ENCODE assay signal across 12 cellular contexts in the genomic region with DNA sequence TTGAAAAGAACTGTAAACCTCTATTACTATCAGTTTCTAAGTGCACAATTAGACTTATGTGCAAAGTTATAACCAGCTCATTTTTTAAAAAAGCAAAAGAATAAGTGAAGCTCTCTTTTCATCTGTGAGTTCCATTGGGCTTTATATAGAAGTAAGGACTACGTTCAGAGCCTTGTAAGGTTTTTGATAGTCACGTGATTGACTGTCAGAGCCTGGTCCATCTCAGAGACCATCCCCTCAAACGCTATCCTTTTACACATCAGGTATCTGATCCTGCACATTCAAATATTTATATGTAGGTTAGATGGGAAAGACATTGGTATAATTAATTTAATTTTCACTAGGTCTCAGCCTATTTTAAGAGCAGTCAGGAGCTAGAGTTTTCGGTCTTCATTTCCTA.
DNase-seq lines count a peak whose midpoint lies in the region; ATAC-seq, FAIRE-seq and TF ChIP-seq lines count a peak whose summit lies in the region.
"Had no signal": no experiment of that assay in that cellular context is flagged by ENCODE, and none has a peak within 500 bp of the region (broad histone marks: within the 10 kb centered on the region; RNA-seq: fewer than 3 reads in every experiment).

No MANE protein-coding gene starts in this region.

- DNase-seq in NCI-H2029 treated with DMSO at 0.1 percent for 48 hours (lab: John Stamatoyannopoulos, UW) = peak; percentile 70
- DNase-seq in NCI-H2029 (lab: John Stamatoyannopoulos, UW) = no peak
- no peak for DNase-seq in GM12878 (ENCODE audit: low read depth, low spot score)
- DNase-seq in anterior cingulate cortex (lab: John Stamatoyannopoulos, UW) = no peak
- no peak for DNase-seq in OCI-LY7 (ENCODE audit: low spot score)
- DNase-seq: NCI-H146 had no signal

- H3K4me3 ChIP-seq in OCI-LY3 (ENCODE audit: low read length) (peak overlapping the region; percentile 18; the same call in 1 of the 2 replicates), GM12878 (no peak overlapping the region), mucosa of stomach (ENCODE audit: low read length) (no peak overlapping the region), OCI-LY7 (ENCODE audit: low read depth, low read length, poor library complexity, severe bottlenecking) (no peak overlapping the region)
- H3K4me3 ChIP-seq: cardiac muscle cell had no signal

- H4K20me1 ChIP-seq in OCI-LY3 (ENCODE audit: insufficient read depth, low read length) (no peaks in the 10 kb centered on the region), GM12878 (ENCODE audit: control insufficient read depth, insufficient read depth) (no peaks in the 10 kb centered on the region), OCI-LY7 (ENCODE audit: insufficient read depth, low read length) (no peaks in the 10 kb centered on the region)

- no peak overlapping the region for H3K27ac ChIP-seq in OCI-LY3 (ENCODE audit: low read length)
- no peak overlapping the region for H3K27ac ChIP-seq in GM12878 (ENCODE audit: control insufficient read depth, insufficient read depth)
- H3K27ac ChIP-seq in OCI-LY7 (ENCODE audit: low read depth, low read length, poor library complexity, severe bottlenecking) = no peak overlapping the region
- H3K27ac ChIP-seq: 22Rv1, cardiac muscle cell, KMS-11 had no signal

- H3K36me3 ChIP-seq in OCI-LY3 (replicated peaks; ENCODE audit: low read depth, low read length) (no peaks in the 10 kb centered on the region), GM12878 (ENCODE audit: control insufficient read depth in 2 of 2, insufficient read depth in 2 of 2, low read length in 1 of 2) (no peaks in the 10 kb centered on the region), mucosa of stomach (ENCODE audit: control insufficient read depth, insufficient read depth, low read length) (no peaks in the 10 kb centered on the region), OCI-LY7 (ENCODE audit: insufficient read depth, low read length) (no peaks in the 10 kb centered on the region)
- H3K36me3 ChIP-seq: cardiac muscle cell had no signal

- H3K9me2 ChIP-seq in OCI-LY7 (ENCODE audit: insufficient read depth, low read length) = no peaks in the 10 kb centered on the region

- FAIRE-seq in GM12878 (lab: Jason Lieb, UNC) = no peak

- ATAC-seq in GM12878 (peak; percentile 13), SK-N-SH treated with all-trans-retinoic acid at 6 μM for 48 hours (no peak)

- POLR2A ChIA-PET in GM12878 (lab: Charles Lee) = interaction anchor here (0.6 to 5.0 kb wide), 12 partner anchors 9 to 215 kb away, joined by 3 to 29 read pairs (median 4); no protein-coding TSS in a partner anchor
- POLR2A ChIA-PET in OCI-LY7 (lab: Charles Lee) = interaction anchor here (0.6 to 0.7 kb wide), 2 partner anchors 40 to 47 kb away, joined by 3 read pairs; no protein-coding TSS in a partner anchor

- in situ Hi-C loops in GM12878 (cut with MboI) = no loop called here

- TF ChIP-seq RAD21 in GM12878 (IDR thresholded peaks at IDR 0.05; ENCODE audit: insufficient read depth, low read depth, low read length) = no peak

- H3K9me3 ChIP-seq in OCI-LY3 (ENCODE audit: insufficient read depth, low read length) (no peaks in the 10 kb centered on the region), GM12878 (replicated peaks; ENCODE audit: control insufficient read depth, insufficient read depth, low read length) (no peaks in the 10 kb centered on the region), mucosa of stomach (ENCODE audit: control insufficient read depth, low read length) (no peaks in the 10 kb centered on the region), OCI-LY7 (ENCODE audit: low read length) (no peaks in the 10 kb centered on the region)

- BruUV-seq in GM12878 (replicated peaks; lab: Mats Ljungman, UMichigan) = TSS peak; percentile 28
- BruUV-seq in OCI-LY7 (replicated peaks; lab: Mats Ljungman, UMichigan) = no TSS peak

- SMC1A ChIA-PET in GM12878 (lab: Charles Lee; ENCODE audit: uncharacterized antibody, unreplicated experiment) = interaction anchor here (0.6 to 7.1 kb wide), 47 partner anchors 9 to 811 kb away, joined by 3 to 120 read pairs (median 5); no protein-coding TSS in a partner anchor

- H3K9ac ChIP-seq in OCI-LY3 (ENCODE audit: low read length) = no peak overlapping the region
- no peak overlapping the region for H3K9ac ChIP-seq in GM12878 (ENCODE audit: control insufficient read depth, insufficient read depth, low read length)
- peak overlapping the region; percentile 74 for H3K9ac ChIP-seq in mucosa of stomach (ENCODE audit: low read length)
- H3K9ac ChIP-seq: KMS-11 had no signal

- intact Hi-C loops in GM12878 (cut with micrococcal nuclease; ENCODE audit: unreplicated experiment) = loop anchor here (5.0 to 10.0 kb wide), 4 partner anchors 151 to 442 kb away; no protein-coding TSS in a partner anchor
- intact Hi-C loops in OCI-LY7 (cut with micrococcal nuclease; ENCODE audit: unreplicated experiment) = no loop called here

- TF ChIP-seq CTCF in OCI-LY3 (IDR thresholded peaks at IDR 0.05; ENCODE audit: low read depth, low read length) = no peak
- TF ChIP-seq CTCF in GM12878 (IDR thresholded peaks at IDR 0.05 in 2 of 3, conservative IDR thresholded peaks at IDR 0.05 in 1 of 3; ENCODE audit: control insufficient read depth in 2 of 3, extremely low read depth in 1 of 3, insufficient read depth in 1 of 3, low read depth in 3 of 3, low read length in 3 of 3) = no peak
- no peak for TF ChIP-seq CTCF in OCI-LY7 (conservative IDR thresholded peaks at IDR 0.05; ENCODE audit: low read length)

- H3K27me3 ChIP-seq in OCI-LY3 (ENCODE audit: low read depth, low read length) (no peaks in the 10 kb centered on the region), GM12878 (replicated peaks in 1 of 2; ENCODE audit: control insufficient read depth in 2 of 2, insufficient read depth in 2 of 2, low read length in 1 of 2) (no peaks in the 10 kb centered on the region), mucosa of stomach (ENCODE audit: control insufficient read depth, insufficient read depth, low read length) (no peaks in the 10 kb centered on the region)
- H3K27me3 ChIP-seq: cardiac muscle cell had no signal

- H3K79me2 ChIP-seq in OCI-LY3 (ENCODE audit: low read length) (no peaks in the 10 kb centered on the region), GM12878 (ENCODE audit: control insufficient read depth, insufficient read depth, low read length) (no peaks in the 10 kb centered on the region), OCI-LY7 (ENCODE audit: insufficient read depth, low read depth, low read length) (no peaks in the 10 kb centered on the region)

- WGBS in GM12878 (ENCODE audit: insufficient coverage, insufficient replicate concordance, low lambda C conversion rate, missing lambda C conversion rate) = 23% methylated on average over 4 of the region's 4 CpGs

- TF ChIP-seq POLR2A in GM12878 (IDR thresholded peaks at IDR 0.05; ENCODE audit: low read depth, low read length) = no peak

- no peak for TF ChIP-seq EP300 in GM12878 (IDR thresholded peaks at IDR 0.05; ENCODE audit: borderline replicate concordance in 1 of 2, control insufficient read depth in 1 of 2, low read depth in 2 of 2, low read length in 2 of 2)

- RAD21 ChIA-PET in GM12878 (lab: Charles Lee; ENCODE audit: unreplicated experiment) = interaction anchor here (0.7 to 6.0 kb wide), 38 partner anchors 8 to 440 kb away, joined by 3 to 133 read pairs (median 6); no protein-coding TSS in a partner anchor

- peaks cover 8% of the 10 kb centered on the region for H3K4me1 ChIP-seq in OCI-LY3 (ENCODE audit: low read length)
- H3K4me1 ChIP-seq in GM12878 (ENCODE audit: control insufficient read depth, insufficient read depth, low read length) = no peaks in the 10 kb centered on the region
- peaks cover 11% of the 10 kb centered on the region for H3K4me1 ChIP-seq in mucosa of stomach (ENCODE audit: control insufficient read depth, insufficient read depth, low read length)
- H3K4me1 ChIP-seq in OCI-LY7 (ENCODE audit: insufficient read depth, low read length, poor library complexity, severe bottlenecking) = no peaks in the 10 kb centered on the region

- CTCF ChIA-PET in GM12878 (lab: Yijun Ruan, JAX) (interaction anchor here (0.6 to 5.9 kb wide), 31 partner anchors 9 to 350 kb away, joined by 3 to 119 read pairs (median 5); no protein-coding TSS in a partner anchor), OCI-LY7 (lab: Charles Lee; ENCODE audit: unreplicated experiment) (no interaction called here)

- H2AFZ ChIP-seq in OCI-LY3 (ENCODE audit: low read depth, low read length) (no peak overlapping the region; the same call in 1 of the 2 replicates), GM12878 (ENCODE audit: control insufficient read depth, low read depth, low read length) (no peak overlapping the region), OCI-LY7 (ENCODE audit: low read length) (no peak overlapping the region)

- H3K4me2 ChIP-seq in OCI-LY3 (ENCODE audit: low read length) (peak overlapping the region; percentile 35), GM12878 (ENCODE audit: control insufficient read depth, insufficient read depth) (no peak overlapping the region), OCI-LY7 (ENCODE audit: low read length) (no peak overlapping the region)
- H3K4me2 ChIP-seq: KMS-11 had no signal

TF ChIP-seq in GM12878, 131 proteins besides CTCF, POLR2A, EP300 and RAD21:
- TF ChIP-seq BHLHE40 (IDR thresholded peaks at IDR 0.05; ENCODE audit: borderline replicate concordance in 1 of 2, low read depth in 2 of 2, low read length in 1 of 2) = peak in 1 of 2 experiments; percentile 76; a peak in 2 of 4 replicates
- TF ChIP-seq ZZZ3 (IDR thresholded peaks at IDR 0.05; ENCODE audit: control insufficient read depth, insufficient read length, low read depth) = no peak
- peak; percentile 98 for TF ChIP-seq RAD51 (IDR thresholded peaks at IDR 0.05)

TF ChIP-seq in SK-N-SH treated with all-trans-retinoic acid at 6 μM for 48 hours, 23 proteins besides CTCF, POLR2A, EP300 and RAD21 (continues in another document):
- TF ChIP-seq OSR1 (CRISPR knock-in tag; IDR thresholded peaks at IDR 0.05) (no peak), BACH2 (CRISPR knock-in tag; IDR thresholded peaks at IDR 0.05; ENCODE audit: borderline replicate concordance) (no peak), POU6F1 (CRISPR knock-in tag; IDR thresholded peaks at IDR 0.05; ENCODE audit: borderline replicate concordance, low read depth) (no peak), ZNF70 (CRISPR knock-in tag; IDR thresholded peaks at IDR 0.05) (no peak), ISL1 (CRISPR knock-in tag; IDR thresholded peaks at IDR 0.05) (no peak), ZNF8 (CRISPR knock-in tag; IDR thresholded peaks at IDR 0.05) (no peak), ZNF565 (CRISPR knock-in tag; conservative IDR thresholded peaks at IDR 0.05; ENCODE audit: low read depth) (no peak)
